In genomic region chr14:68466491-68466977, GRCh38 we compare ENCODE assay signal across 10 cellular contexts.
DNase-seq lines count a peak whose midpoint lies in the region; ATAC-seq and TF ChIP-seq lines count a peak whose summit lies in the region.
"Had no signal": no experiment of that assay in that cellular context is flagged by ENCODE, and none has a peak within 500 bp of the region (broad histone marks: within the 10 kb centered on the region; RNA-seq: fewer than 3 reads in every experiment).

No MANE protein-coding gene starts in this region.

- TF ChIP-seq CTCF in body of pancreas (IDR thresholded peaks at IDR 0.05) (no peak), hepatocyte (IDR thresholded peaks at IDR 0.05; ENCODE audit: poor library complexity) (no peak)

- in situ Hi-C loops in HAP-1 (cut with MboI; ENCODE audit: low sequenced_read_pairs), result no loop called here

- no peak for TF ChIP-seq POLR2A in body of pancreas (IDR thresholded peaks at IDR 0.05)

- DNase-seq in HCEC 1CT (peak; percentile 91), body of pancreas (peak in 2 of 4 donors; percentile 32 to 68), hepatocyte (ENCODE audit: low spot score) (peak; percentile 57), stromal cell of bone marrow (ENCODE audit: low read depth) (peak; percentile 83), UCSD-AML1 (lab: John Stamatoyannopoulos, UW; ENCODE audit: unreplicated experiment) (no peak), HAP-1 (ENCODE audit: low spot score in 2 of 2) (no peak), T-helper 9 cell (no peak)
- DNase-seq: mesendoderm, SHP77 had no signal

- H3K27me3 ChIP-seq in body of pancreas, result no peaks in the 10 kb centered on the region
- no peaks in the 10 kb centered on the region for H3K27me3 ChIP-seq in hepatocyte
- H3K27me3 ChIP-seq in HAP-1 (ENCODE audit: low read depth), result no peaks in the 10 kb centered on the region

- H3K9me3 ChIP-seq in body of pancreas (no peaks in the 10 kb centered on the region), hepatocyte (ENCODE audit: low read depth) (no peaks in the 10 kb centered on the region), HAP-1 (no peaks in the 10 kb centered on the region)

- no peaks in the 10 kb centered on the region for H3K9me2 ChIP-seq in hepatocyte (replicated peaks; ENCODE audit: insufficient read depth)

- H4K20me1 ChIP-seq in hepatocyte (ENCODE audit: insufficient read depth, poor library complexity, severe bottlenecking), result no peaks in the 10 kb centered on the region

- intact Hi-C loops in body of pancreas (cut with DNase I), result no loop called here

- no peak overlapping the region for H3K4me2 ChIP-seq in hepatocyte

- 74 to 87% methylated on average over 3 of the region's 3 CpGs for WGBS in body of pancreas, 2 donors
- 95% methylated on average over 3 of the region's 3 CpGs for WGBS in hepatocyte (ENCODE audit: low lambda C conversion rate, missing lambda C conversion rate)

- ATAC-seq in body of pancreas (peak; percentile 69), HG02588 (IDR thresholded peaks at IDR 0.05; ENCODE audit: unreplicated experiment) (no peak)

- no peaks in the 10 kb centered on the region for H3K79me2 ChIP-seq in hepatocyte

- H3K4me3 ChIP-seq in body of pancreas (no peak overlapping the region), hepatocyte (no peak overlapping the region), HAP-1 (no peak overlapping the region)

- peaks cover 63% of the 10 kb centered on the region for H3K4me1 ChIP-seq in body of pancreas
- H3K4me1 ChIP-seq in hepatocyte (ENCODE audit: insufficient read depth), result peaks cover 24% of the 10 kb centered on the region
- H3K4me1 ChIP-seq in HAP-1, result 0 out of 2 replicates have a peak, but pooled peaks cover 4% of the 10 kb centered on the region

- no peak overlapping the region for H2AFZ ChIP-seq in hepatocyte

- peak overlapping the region; percentile 20 to 88 (median 80) for H3K27ac ChIP-seq in body of pancreas
- H3K27ac ChIP-seq in hepatocyte, result peak overlapping the region; percentile 56

- H3K36me3 ChIP-seq in body of pancreas (replicated peaks in 1 of 2; ENCODE audit: insufficient read depth in 1 of 2, low read depth in 2 of 2), result no peaks in the 10 kb centered on the region
- H3K36me3 ChIP-seq in hepatocyte (replicated peaks; ENCODE audit: insufficient read depth, low read depth), result no peaks in the 10 kb centered on the region
- H3K36me3 ChIP-seq in HAP-1 (replicated peaks), result no peaks in the 10 kb centered on the region

Comparison
In these comparisons a context has a peak if more than half of its experiments do, and no peak if none do; other contexts are left out.
1. DNase-seq: peak in HCEC 1CT (single experiment), hepatocyte (single experiment) and stromal cell of bone marrow (single experiment); none in UCSD-AML1 (single experiment), HAP-1 (0 of 2) and T-helper 9 cell (single experiment).